Comparison of ENCODE assay signal across 8 cellular contexts in genomic region chr19:50476943-50477264, GRCh38. TPM values are rescaled to one million over a fixed set of nuclear protein-coding genes. Genes with fewer than 3 reads are reported as not detected.
DNase-seq lines count a peak whose midpoint lies in the region; ATAC-seq and TF ChIP-seq lines count a peak whose summit lies in the region.

No MANE protein-coding gene starts in this region.

- H4K8ac ChIP-seq in mesendoderm (ENCODE audit: low read depth, low read length) = no peak overlapping the region

- no peak overlapping the region for H3K18ac ChIP-seq in mesendoderm (ENCODE audit: low read length)

- H3K36me3 ChIP-seq in cardiac muscle cell (peaks cover 7% of the 10 kb centered on the region), body of pancreas (replicated peaks in 1 of 2; ENCODE audit: insufficient read depth in 1 of 2, low read depth in 2 of 2) (peaks cover 10 to 20% of the 10 kb centered on the region in 2 donors), mesendoderm (ENCODE audit: control insufficient read depth, insufficient read depth, low read length) (no peaks in the 10 kb centered on the region)

- peak overlapping the region; percentile 71 for H3K4me2 ChIP-seq in mesendoderm (ENCODE audit: low read length)

- H3K4me1 ChIP-seq in cardiac muscle cell (ENCODE audit: low read depth) (peaks cover 4% of the 10 kb centered on the region), body of pancreas (peaks cover 21% of the 10 kb centered on the region), mesendoderm (ENCODE audit: control insufficient read depth, low read depth, low read length) (no peaks in the 10 kb centered on the region)

- H4K5ac ChIP-seq in mesendoderm (ENCODE audit: low read length) = no peak overlapping the region

- H3K79me2 ChIP-seq in mesendoderm (ENCODE audit: control insufficient read depth, insufficient read depth, low read length) = peaks cover 10% of the 10 kb centered on the region

- H3K27me3 Mint-ChIP-seq in type B pancreatic cell = peaks cover 3% of the 10 kb centered on the region

- peaks cover 12% of the 10 kb centered on the region for H3K4me1 Mint-ChIP-seq in type B pancreatic cell (ENCODE audit: unreplicated experiment)

- no peak for TF ChIP-seq POLR2A in body of pancreas (IDR thresholded peaks at IDR 0.05)

- H3K4me3 ChIP-seq in cardiac muscle cell = peak overlapping the region; percentile 51
- peak overlapping the region; percentile 79 to 92 for H3K4me3 ChIP-seq in body of pancreas
- H3K4me3 ChIP-seq in mesendoderm (ENCODE audit: low read length) = peak overlapping the region; percentile 88

- H2AK5ac ChIP-seq in mesendoderm (ENCODE audit: low read length) = no peak overlapping the region

- WGBS in body of pancreas, 2 donors = 11 to 29% methylated on average over 9 to 17 of the region's 17 CpGs
- WGBS in mesendoderm (ENCODE audit: extremely low coverage, insufficient coverage, low lambda C conversion rate) = no CpG with 5 or more reads among the region's 17 CpGs

- no peak overlapping the region for H3K4ac ChIP-seq in mesendoderm (ENCODE audit: low read depth, low read length)

- peaks cover 18% of the 10 kb centered on the region for H3K36me3 Mint-ChIP-seq in type B pancreatic cell

- no peaks in the 10 kb centered on the region for H3K9me3 Mint-ChIP-seq in type B pancreatic cell

- no peak overlapping the region for H3K23ac ChIP-seq in mesendoderm (ENCODE audit: low read length)

- DNase-seq in cardiac muscle cell (ENCODE audit: low read depth in 1 of 2, low spot score in 1 of 2) (no peak), left ventricle myocardium superior (no peak), body of pancreas (no peak), mesendoderm (no peak), type B pancreatic cell (ENCODE audit: extremely low spot score, unreplicated experiment) (no peak), hypothalamus (lab: John Stamatoyannopoulos, UW) (no peak), superior temporal gyrus (ENCODE audit: extremely low spot score) (no peak), cortex of kidney (lab: John Stamatoyannopoulos, UW) (no peak)

- peak overlapping the region; percentile 99 for H3K27ac Mint-ChIP-seq in type B pancreatic cell

- H3K27me3 ChIP-seq in cardiac muscle cell (no peaks in the 10 kb centered on the region), body of pancreas (no peaks in the 10 kb centered on the region), mesendoderm (ENCODE audit: insufficient read depth, low read length, poor library complexity) (no peaks in the 10 kb centered on the region)

- peak overlapping the region; percentile 99 for H3K4me3 Mint-ChIP-seq in type B pancreatic cell

- intact Hi-C loops in left ventricle myocardium superior (cut with micrococcal nuclease) (no loop called here), body of pancreas (cut with DNase I) (no loop called here)

- ATAC-seq in left ventricle myocardium superior = no peak
- no peak for ATAC-seq in body of pancreas

- H3K9me3 ChIP-seq in cardiac muscle cell (ENCODE audit: low read depth) (no peaks in the 10 kb centered on the region), body of pancreas (no peaks in the 10 kb centered on the region)

- H3K56ac ChIP-seq in mesendoderm (ENCODE audit: low read length) = no peak overlapping the region

- H3K27ac ChIP-seq in cardiac muscle cell = peak overlapping the region; percentile 90
- H3K27ac ChIP-seq in body of pancreas = peak overlapping the region; percentile 67 to 90 (median 78)
- no peak overlapping the region for H3K27ac ChIP-seq in mesendoderm (ENCODE audit: low read depth, low read length)

- H2BK5ac ChIP-seq in mesendoderm (ENCODE audit: low read length) = no peak overlapping the region

- no peak overlapping the region for H2BK120ac ChIP-seq in mesendoderm (ENCODE audit: low read depth, low read length)

- peak overlapping the region; percentile 91 for H3K9ac ChIP-seq in mesendoderm (ENCODE audit: low read length)

- H3K79me1 ChIP-seq in mesendoderm (ENCODE audit: low read length) = peaks cover 12% of the 10 kb centered on the region

- H2BK15ac ChIP-seq in mesendoderm (replicated peaks; ENCODE audit: low read depth) = no peak overlapping the region

- TF ChIP-seq CTCF in cardiac muscle cell (IDR thresholded peaks at IDR 0.05; ENCODE audit: low read depth, low read length) (no peak), body of pancreas (IDR thresholded peaks at IDR 0.05) (no peak), type B pancreatic cell (conservative IDR thresholded peaks at IDR 0.05) (no peak)

RNA-seq across cellular contexts. Expression of gene GARIN5A, which starts 0.3 kb away (rescaled TPM):
- total RNA-seq in cardiac muscle cell = 7.7 and 9.4 TPM in 2 replicates
- 4.8 and 9.3 TPM in 2 replicates for polyA plus RNA-seq in cardiac muscle cell
- 1.2 TPM for total RNA-seq in left ventricle myocardium superior
- 1 to 10 TPM in 1 of 2 donors, not detected in 1; 1.0 TPM for total RNA-seq in body of pancreas
- 5.6 TPM for polyA plus RNA-seq in mesendoderm (2013, experiment 1 of 2)
- 5.1 TPM for polyA plus RNA-seq in mesendoderm (2013, experiment 2 of 2)
- total RNA-seq in type B pancreatic cell (ENCODE audit: low replicate concordance) = 1.9 and 5.2 TPM in 2 replicates

RNA-seq across cellular contexts. Expression of gene EMC10, which starts 0.6 kb away (rescaled TPM):
- 308 and 370 TPM in 2 replicates for total RNA-seq in cardiac muscle cell
- 280 and 382 TPM in 2 replicates for polyA plus RNA-seq in cardiac muscle cell
- 79.5 TPM for total RNA-seq in left ventricle myocardium superior
- total RNA-seq in body of pancreas = 10 to 100 TPM; 60.3 to 68.0 TPM
- 61.8 TPM for polyA plus RNA-seq in mesendoderm (2013, experiment 1 of 2)
- polyA plus RNA-seq in mesendoderm (2013, experiment 2 of 2) = 62.8 TPM
- total RNA-seq in type B pancreatic cell (ENCODE audit: low replicate concordance) = 137 and 152 TPM in 2 replicates

RNA-seq across cellular contexts. Expression of gene JOSD2, which starts 34.1 kb away (rescaled TPM):
- total RNA-seq in cardiac muscle cell = 21.4 and 25.4 TPM in 2 replicates
- 29.5 and 44.8 TPM in 2 replicates for polyA plus RNA-seq in cardiac muscle cell
- total RNA-seq in left ventricle myocardium superior = 35.2 TPM
- 1 to 10 TPM; 5.6 to 7.5 TPM for total RNA-seq in body of pancreas
- 2.1 TPM for polyA plus RNA-seq in mesendoderm (2013, experiment 1 of 2)
- 2.2 TPM for polyA plus RNA-seq in mesendoderm (2013, experiment 2 of 2)
- total RNA-seq in type B pancreatic cell (ENCODE audit: low replicate concordance) = 16.2 and 23.2 TPM in 2 replicates

RNA-seq across cellular contexts. Expression of gene ASPDH, which starts 36.8 kb away (rescaled TPM):
- total RNA-seq in cardiac muscle cell (not detected in 2 replicates), left ventricle myocardium superior (not detected), body of pancreas (not detected), type B pancreatic cell (ENCODE audit: low replicate concordance) (not detected in 2 replicates)
- not detected in 2 replicates for polyA plus RNA-seq in cardiac muscle cell
- polyA plus RNA-seq in mesendoderm (2013, experiment 1 of 2) = not detected
- not detected for polyA plus RNA-seq in mesendoderm (2013, experiment 2 of 2)

RNA-seq across cellular contexts. Expression of gene MYBPC2, which starts 44.2 kb away (rescaled TPM):
- total RNA-seq in cardiac muscle cell (0.04 and 0.18 TPM in 2 replicates), left ventricle myocardium superior (0.12 TPM), body of pancreas (not detected), type B pancreatic cell (ENCODE audit: low replicate concordance) (0.12 TPM in 1 of 2 replicates, not detected in the other)
- polyA plus RNA-seq in cardiac muscle cell = 0.30 and 0.31 TPM in 2 replicates
- polyA plus RNA-seq in mesendoderm (2013, experiment 1 of 2) = 1.5 TPM
- polyA plus RNA-seq in mesendoderm (2013, experiment 2 of 2) = 1.4 TPM
